In the genomic region with DNA sequence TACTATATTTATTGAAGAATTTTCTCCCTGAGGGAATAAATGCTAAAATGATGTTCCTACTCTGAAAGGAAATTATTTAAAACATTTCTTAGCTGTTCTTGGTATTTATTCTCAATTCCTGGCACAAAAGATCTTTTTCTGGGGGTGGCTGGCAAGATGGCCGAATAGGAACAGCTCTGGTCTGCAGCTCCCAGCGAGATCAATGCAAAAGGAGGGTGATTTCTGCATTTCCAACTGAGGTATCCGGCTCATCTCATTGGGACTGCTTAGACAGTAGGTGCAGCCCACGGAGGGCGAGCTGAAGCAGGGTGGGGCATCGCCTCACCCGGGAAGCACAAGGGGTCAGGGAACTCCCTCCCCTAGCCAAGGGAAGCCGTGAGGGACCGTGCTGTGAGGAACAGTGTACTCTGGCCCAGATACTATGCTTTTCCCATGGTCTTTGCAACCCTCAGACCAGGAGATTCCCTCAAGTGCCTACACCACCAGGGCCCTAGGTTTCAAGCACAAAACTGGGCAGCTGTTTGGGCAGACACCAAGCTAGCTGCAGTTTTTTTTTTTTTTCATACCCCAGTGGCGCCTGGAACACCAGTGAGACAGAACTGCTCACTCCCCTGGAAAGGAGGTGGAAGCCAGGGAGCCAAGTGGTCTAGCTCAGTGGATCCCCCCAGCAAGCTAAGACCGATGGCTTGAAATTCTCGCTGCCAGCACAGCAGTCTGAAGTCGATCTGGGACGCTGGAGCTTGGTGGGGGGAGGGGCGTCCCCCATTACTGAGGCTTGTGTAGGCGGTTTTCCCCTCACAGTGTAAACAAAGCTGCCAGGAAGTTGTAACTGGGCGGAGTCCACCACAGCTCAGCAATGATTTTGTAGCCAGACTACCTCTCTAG, we compare ENCODE assay signal across 8 cellular contexts.
DNase-seq lines count a peak whose midpoint lies in the region; ATAC-seq and TF ChIP-seq lines count a peak whose summit lies in the region.
"Not testable (repeated sequence)": the region's sequence is repeated elsewhere in the genome, so short reads cannot be mapped to it uniquely, and the experiment has no call there.

No MANE protein-coding gene starts in this region.

- H3K4ac ChIP-seq in trophoblast cell (ENCODE audit: low read depth, low read length) = not testable (repeated sequence)

- not testable (repeated sequence) for H3K36me3 ChIP-seq in MG63; heart left ventricle; trophoblast cell (ENCODE audit: control insufficient read depth in 1 of 2, insufficient read depth in 2 of 2, low read length in 2 of 2); testis (ENCODE audit: low read depth, missing control alignments)

- H2BK120ac ChIP-seq in trophoblast cell (ENCODE audit: insufficient read depth, low read length, poor library complexity) = peak overlapping the region; percentile 72

- not testable (repeated sequence) for H3K9me3 Mint-ChIP-seq in HFFc6
- H3K9me3 Mint-ChIP-seq in T-helper 2 cell treated with Interferon-gamma antibody and Interleukin-4, amounts not matched to agents 5 μg/mL and 100 μg/mL, for 36 hours = peaks cover 29% of the 10 kb centered on the region
- H3K9me3 Mint-ChIP-seq in activated naive CD4-positive, alpha-beta T cell treated with anti-CD3 and anti-CD28 coated beads, Interleukin-2, amount 10 ng/mL, durations not matched to agents 7 days and 5 days = peaks cover 39% of the 10 kb centered on the region

- not testable (repeated sequence) for TF ChIP-seq CTCF in HFFc6 (IDR thresholded peaks at IDR 0.05); heart left ventricle (IDR thresholded peaks at IDR 0.05); testis (IDR thresholded peaks at IDR 0.05)

- not testable (repeated sequence) for H3K79me2 ChIP-seq in trophoblast cell (ENCODE audit: control insufficient read depth, insufficient read depth, low read length, poor library complexity)

- not testable (repeated sequence) for H2AK5ac ChIP-seq in trophoblast cell (ENCODE audit: low read length)

- not testable (repeated sequence) for H2BK5ac ChIP-seq in trophoblast cell (ENCODE audit: low read depth, low read length, poor library complexity)

- H3K4me3 Mint-ChIP-seq in HFFc6 = peak overlapping the region; percentile 39; the same call in 1 of the 2 replicates
- peak overlapping the region; percentile 51 for H3K4me3 Mint-ChIP-seq in T-helper 2 cell treated with Interferon-gamma antibody and Interleukin-4, amounts not matched to agents 5 μg/mL and 100 μg/mL, for 36 hours
- peak overlapping the region; percentile 15 for H3K4me3 Mint-ChIP-seq in activated naive CD4-positive, alpha-beta T cell treated with anti-CD3 and anti-CD28 coated beads, Interleukin-2, amount 10 ng/mL, durations not matched to agents 7 days and 5 days

- not testable (repeated sequence) for H3K79me1 ChIP-seq in trophoblast cell (ENCODE audit: low read length)

- peak overlapping the region in 6 of 12 donors; percentile 6 to 74 (median 28) for H3K27ac ChIP-seq in heart left ventricle
- H3K27ac ChIP-seq in trophoblast cell (ENCODE audit: low read depth, low read length); testis: not testable (repeated sequence)

- H3K4me2 ChIP-seq in trophoblast cell (ENCODE audit: low read length) = not testable (repeated sequence)

- H3K9me3 ChIP-seq in MG63; heart left ventricle; trophoblast cell (ENCODE audit: insufficient read depth, low read depth, low read length); testis: not testable (repeated sequence)

- CTCF ChIA-PET in activated naive CD4-positive, alpha-beta T cell treated with anti-CD3 and anti-CD28 coated beads, Interleukin-2, amount 10 ng/mL, durations not matched to agents 7 days and 5 days (lab: Charles Lee) = interaction anchor here (1.0 kb wide), 1 partner anchor 9 kb away, joined by 3 read pairs; no protein-coding TSS in a partner anchor

- peak overlapping the region; percentile 43 for H4K12ac ChIP-seq in trophoblast cell (ENCODE audit: low read depth, low read length)

- peak overlapping the region; percentile 65 for H3K18ac ChIP-seq in trophoblast cell (ENCODE audit: low read length)

- H3K36me3 Mint-ChIP-seq in HFFc6 (ENCODE audit: low read depth) = not testable (repeated sequence)
- H3K36me3 Mint-ChIP-seq in T-helper 2 cell treated with Interferon-gamma antibody and Interleukin-4, amounts not matched to agents 5 μg/mL and 100 μg/mL, for 36 hours (ENCODE audit: low read depth) = peaks cover 31% of the 10 kb centered on the region
- peaks cover 54% of the 10 kb centered on the region for H3K36me3 Mint-ChIP-seq in activated naive CD4-positive, alpha-beta T cell treated with anti-CD3 and anti-CD28 coated beads, Interleukin-2, amount 10 ng/mL, durations not matched to agents 7 days and 5 days

- H3K23ac ChIP-seq in trophoblast cell (ENCODE audit: low read length) = not testable (repeated sequence)

- peak overlapping the region; percentile 73 for H4K91ac ChIP-seq in trophoblast cell (ENCODE audit: low read depth, low read length)

- H3K27me3 Mint-ChIP-seq in HFFc6 (ENCODE audit: insufficient read depth); T-helper 2 cell treated with Interferon-gamma antibody and Interleukin-4, amounts not matched to agents 5 μg/mL and 100 μg/mL, for 36 hours (ENCODE audit: low read depth); activated naive CD4-positive, alpha-beta T cell treated with anti-CD3 and anti-CD28 coated beads, Interleukin-2, amount 10 ng/mL, durations not matched to agents 7 days and 5 days: not testable (repeated sequence)

- not testable (repeated sequence) for H3K27ac Mint-ChIP-seq in HFFc6
- H3K27ac Mint-ChIP-seq in T-helper 2 cell treated with Interferon-gamma antibody and Interleukin-4, amounts not matched to agents 5 μg/mL and 100 μg/mL, for 36 hours = peak overlapping the region; percentile 80
- H3K27ac Mint-ChIP-seq in activated naive CD4-positive, alpha-beta T cell treated with anti-CD3 and anti-CD28 coated beads, Interleukin-2, amount 10 ng/mL, durations not matched to agents 7 days and 5 days = peak overlapping the region; percentile 90

- intact Hi-C loops in heart left ventricle (cut with DNase I) = loop anchor here in 1 of 10 donors (10.0 kb wide), 1 partner anchor 62 kb away; no protein-coding TSS in a partner anchor
- intact Hi-C loops in testis (cut with DNase I; ENCODE audit: low total_unique reads) = not testable (repeated sequence)

- not testable (repeated sequence) for H3K14ac ChIP-seq in trophoblast cell (ENCODE audit: low read length)

- not testable (repeated sequence) for H3K4me1 Mint-ChIP-seq in HFFc6 (ENCODE audit: low read depth)
- H3K4me1 Mint-ChIP-seq in T-helper 2 cell treated with Interferon-gamma antibody and Interleukin-4, amounts not matched to agents 5 μg/mL and 100 μg/mL, for 36 hours (ENCODE audit: low read depth) = peaks cover 27% of the 10 kb centered on the region
- H3K4me1 Mint-ChIP-seq in activated naive CD4-positive, alpha-beta T cell treated with anti-CD3 and anti-CD28 coated beads, Interleukin-2, amount 10 ng/mL, durations not matched to agents 7 days and 5 days = peaks cover 35% of the 10 kb centered on the region

- WGBS in heart left ventricle, 4 donors = 26 to 46% (median 32%) methylated on average over 12 to 17 of the region's 17 CpGs
- no CpG with 5 or more reads among the region's 17 CpGs for WGBS in trophoblast cell (ENCODE audit: extremely low coverage, insufficient coverage, insufficient read length)
- WGBS in testis, 2 donors = 33 to 37% methylated on average over 1 to 17 of the region's 17 CpGs

- peak overlapping the region; percentile 73 for H4K8ac ChIP-seq in trophoblast cell (ENCODE audit: low read depth, low read length)

- H2BK12ac ChIP-seq in trophoblast cell (ENCODE audit: low read length) = not testable (repeated sequence)

- H3K4me3 ChIP-seq in MG63; trophoblast cell (ENCODE audit: low read depth, low read length); testis: not testable (repeated sequence)
- H3K4me3 ChIP-seq in heart left ventricle = peak overlapping the region in 10 of 12 donors; percentile 9 to 40 (median 26)

- not testable (repeated sequence) for DNase-seq in HFFc6, trophoblast cell
- peak; percentile 29 for DNase-seq in MG63
- peak; percentile 3 for DNase-seq in T-helper 2 cell treated with Interferon-gamma antibody and Interleukin-4, amounts not matched to agents 5 μg/mL and 100 μg/mL, for 36 hours (ENCODE audit: low spot score)
- DNase-seq in activated naive CD4-positive, alpha-beta T cell treated with anti-CD3 and anti-CD28 coated beads, Interleukin-2, amount 10 ng/mL, durations not matched to agents 7 days and 5 days = peak; percentile 79
- peak; percentile 48 to 64 (median 53) for DNase-seq in heart left ventricle
- DNase-seq in testis = peak; percentile 49

- H3K27me3 ChIP-seq in MG63; trophoblast cell (ENCODE audit: insufficient read depth, low read length); testis: not testable (repeated sequence)
- H3K27me3 ChIP-seq in heart left ventricle = peaks cover 0 to 26% (median 0%) of the 10 kb centered on the region in 9 donors

- peak; percentile 82 for ATAC-seq in GM18498 (IDR thresholded peaks at IDR 0.05; ENCODE audit: unreplicated experiment)
- ATAC-seq in heart left ventricle = peak in 2 of 4 donors; percentile 54 to 65

- H3K9ac ChIP-seq in trophoblast cell (ENCODE audit: low read length) = not testable (repeated sequence)

- peak overlapping the region; percentile 54 for H2AFZ ChIP-seq in trophoblast cell (ENCODE audit: insufficient read depth, low read length, poor library complexity)

- H3K4me1 ChIP-seq in heart left ventricle = peaks cover 0 to 15% (median 0%) of the 10 kb centered on the region in 12 donors
- H3K4me1 ChIP-seq in trophoblast cell (ENCODE audit: control insufficient read depth in 1 of 2, insufficient read depth in 2 of 2, low read length in 2 of 2); testis: not testable (repeated sequence)

- not testable (repeated sequence) for TF ChIP-seq POLR2A in heart left ventricle (IDR thresholded peaks at IDR 0.05); testis (IDR thresholded peaks at IDR 0.05)
